ENCODE assay signal across 10 cellular contexts in the genomic region with DNA sequence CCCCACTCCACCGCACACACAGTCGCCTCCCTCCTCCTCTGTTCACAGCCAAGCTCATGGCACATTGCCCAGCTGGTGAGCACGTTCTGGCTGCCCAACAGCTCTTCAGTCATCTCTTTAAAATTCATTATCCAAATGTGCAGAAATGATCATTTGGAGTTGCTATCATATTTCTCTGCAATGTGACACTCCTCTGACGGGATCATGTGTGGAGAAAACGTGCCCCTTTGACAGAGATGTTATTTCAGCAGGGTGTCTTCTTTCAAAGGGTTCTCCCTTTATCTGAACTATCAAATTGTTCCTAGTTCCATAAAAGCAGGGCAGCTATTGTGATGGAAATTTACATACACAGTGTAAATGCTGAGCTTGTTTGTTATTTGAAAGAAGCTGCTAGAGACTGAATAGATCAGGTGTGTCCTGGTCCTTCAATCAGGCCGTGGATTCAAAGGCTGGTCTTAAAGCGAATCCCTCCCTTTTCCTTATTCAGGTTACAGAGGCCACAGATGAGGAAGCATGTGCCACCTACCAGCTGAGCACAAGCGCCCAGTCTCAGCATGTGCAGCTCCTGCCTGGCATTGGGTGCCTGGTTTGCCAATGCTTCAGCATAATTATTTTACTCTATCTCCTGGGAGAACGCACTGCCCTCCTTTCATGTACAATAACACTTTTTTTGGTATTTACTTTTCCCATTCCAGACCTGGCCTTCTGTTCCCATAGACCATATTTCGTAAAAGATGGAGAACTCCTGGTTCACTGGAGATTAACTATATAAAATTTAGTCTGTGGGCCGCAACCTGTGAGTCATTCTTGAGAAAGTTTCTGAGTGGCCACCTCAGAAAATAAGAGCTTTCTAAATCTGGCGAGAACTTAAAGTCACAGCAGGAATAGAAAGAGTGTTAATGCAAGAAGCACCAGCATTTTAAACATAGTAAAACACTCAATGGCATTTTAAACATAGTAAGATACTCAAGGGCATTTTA.
DNase-seq lines count a peak whose midpoint lies in the region; TF ChIP-seq lines count a peak whose summit lies in the region.
"Had no signal": no experiment of that assay in that cellular context is flagged by ENCODE, and none has a peak within 500 bp of the region (broad histone marks: within the 10 kb centered on the region; RNA-seq: fewer than 3 reads in every experiment).

No MANE protein-coding gene starts in this region.

- H3K36me3 ChIP-seq in endodermal cell (ENCODE audit: control insufficient read depth, insufficient read depth, low read length) (no peaks in the 10 kb centered on the region), parathyroid adenoma (ENCODE audit: control insufficient read depth, insufficient read depth, low read length) (no peaks in the 10 kb centered on the region)
- H3K36me3 ChIP-seq: neutrophil had no signal

- 75 to 80% methylated on average over 7 to 12 of the region's 12 CpGs for WGBS in endodermal cell (ENCODE audit: insufficient coverage in 1 of 2, insufficient read length in 1 of 2), 2 experiments

- H3K27ac ChIP-seq in endodermal cell (ENCODE audit: low read depth, low read length): peak overlapping the region; percentile 13
- peak overlapping the region; percentile 29 for H3K27ac ChIP-seq in parathyroid adenoma
- H3K27ac ChIP-seq: neutrophil had no signal

- no peaks in the 10 kb centered on the region for H3K36me3 Mint-ChIP-seq in endodermal cell (ENCODE audit: low read depth)
- no peaks in the 10 kb centered on the region for H3K36me3 Mint-ChIP-seq in activated T-helper 1 cell treated with anti-CD3 and anti-CD28 coated beads, Interleukin-12 subunit alpha, Interleukin-12 subunit beta, Interleukin-2, Interleukin-4 antibody, amounts not matched to agents 30 ng/mL and 10 ng/mL and 1 ng/mL, durations not matched to agents 14 hours and 24 hours and 36 hours (ENCODE audit: low read depth)

- H3K4me2 ChIP-seq in parathyroid adenoma (ENCODE audit: low read length): peak overlapping the region; percentile 36

- H3K9me3 ChIP-seq in endodermal cell (ENCODE audit: control insufficient read depth, low read length) (no peaks in the 10 kb centered on the region), parathyroid adenoma (ENCODE audit: control insufficient read depth, low read length) (no peaks in the 10 kb centered on the region)
- H3K9me3 ChIP-seq: neutrophil had no signal

- H3K4me1 ChIP-seq in endodermal cell (ENCODE audit: control insufficient read depth, insufficient read depth, low read length): peaks cover 4% of the 10 kb centered on the region
- H3K4me1 ChIP-seq in parathyroid adenoma: peaks cover 12% of the 10 kb centered on the region

- DNase-seq in GM03348 (ENCODE audit: low spot score) (peak; percentile 71), NCI-H446 treated with DMSO at 0.1 percent for 48 hours (lab: John Stamatoyannopoulos, UW) (peak; percentile 97), endodermal cell (no peak), CD1c-positive myeloid dendritic cell (ENCODE audit: extremely low spot score) (no peak), islet precursor cell (no peak)
- no peak for DNase-seq in stimulated activated CD4-positive, alpha-beta T cell treated with anti-CD3 and anti-CD28 coated beads, Interleukin-2, amount 100 ng/mL, for 48 hours
- DNase-seq in activated T-helper 1 cell treated with anti-CD3 and anti-CD28 coated beads, Interleukin-12 subunit alpha, Interleukin-12 subunit beta, Interleukin-2, Interleukin-4 antibody, amounts not matched to agents 30 ng/mL and 10 ng/mL and 1 ng/mL, durations not matched to agents 14 hours and 24 hours and 36 hours (ENCODE audit: low spot score): no peak

- intact Hi-C loops in activated T-helper 1 cell treated with anti-CD3 and anti-CD28 coated beads, Interleukin-12 subunit alpha, Interleukin-12 subunit beta, Interleukin-2, Interleukin-4 antibody, amounts not matched to agents 30 ng/mL and 10 ng/mL and 1 ng/mL, durations not matched to agents 14 hours and 24 hours and 36 hours (cut with micrococcal nuclease): no loop called here

- H3K4me3 ChIP-seq in endodermal cell (ENCODE audit: low read length) (no peak overlapping the region), parathyroid adenoma (ENCODE audit: low read depth, low read length) (peak overlapping the region; percentile 6)
- H3K4me3 ChIP-seq: GM12878 had no signal

- H3K4me3 Mint-ChIP-seq in endodermal cell: no peak overlapping the region
- H3K4me3 Mint-ChIP-seq in activated T-helper 1 cell treated with anti-CD3 and anti-CD28 coated beads, Interleukin-12 subunit alpha, Interleukin-12 subunit beta, Interleukin-2, Interleukin-4 antibody, amounts not matched to agents 30 ng/mL and 10 ng/mL and 1 ng/mL, durations not matched to agents 14 hours and 24 hours and 36 hours: no peak overlapping the region

- no peak overlapping the region for H3K9ac ChIP-seq in endodermal cell (ENCODE audit: extremely low read depth, low read length, poor library complexity, severe bottlenecking)
- H3K9ac ChIP-seq in parathyroid adenoma: no peak overlapping the region

- TF ChIP-seq CTCF in endodermal cell (conservative IDR thresholded peaks at IDR 0.05) (no peak), parathyroid adenoma (IDR thresholded peaks at IDR 0.05) (no peak)

- peaks cover 4% of the 10 kb centered on the region for H3K27me3 Mint-ChIP-seq in endodermal cell (ENCODE audit: insufficient read depth)
- H3K27me3 Mint-ChIP-seq in activated T-helper 1 cell treated with anti-CD3 and anti-CD28 coated beads, Interleukin-12 subunit alpha, Interleukin-12 subunit beta, Interleukin-2, Interleukin-4 antibody, amounts not matched to agents 30 ng/mL and 10 ng/mL and 1 ng/mL, durations not matched to agents 14 hours and 24 hours and 36 hours (ENCODE audit: insufficient read depth): no peaks in the 10 kb centered on the region

- peak overlapping the region; percentile 1 for H2AFZ ChIP-seq in parathyroid adenoma

- H3K4me1 Mint-ChIP-seq in endodermal cell: peaks cover 10% of the 10 kb centered on the region
- H3K4me1 Mint-ChIP-seq in activated T-helper 1 cell treated with anti-CD3 and anti-CD28 coated beads, Interleukin-12 subunit alpha, Interleukin-12 subunit beta, Interleukin-2, Interleukin-4 antibody, amounts not matched to agents 30 ng/mL and 10 ng/mL and 1 ng/mL, durations not matched to agents 14 hours and 24 hours and 36 hours (ENCODE audit: low read depth): no peaks in the 10 kb centered on the region

- H3K27ac Mint-ChIP-seq in endodermal cell: no peak overlapping the region
- H3K27ac Mint-ChIP-seq in activated T-helper 1 cell treated with anti-CD3 and anti-CD28 coated beads, Interleukin-12 subunit alpha, Interleukin-12 subunit beta, Interleukin-2, Interleukin-4 antibody, amounts not matched to agents 30 ng/mL and 10 ng/mL and 1 ng/mL, durations not matched to agents 14 hours and 24 hours and 36 hours: no peak overlapping the region

- H3K9me3 Mint-ChIP-seq in endodermal cell: no peaks in the 10 kb centered on the region
- H3K9me3 Mint-ChIP-seq in activated T-helper 1 cell treated with anti-CD3 and anti-CD28 coated beads, Interleukin-12 subunit alpha, Interleukin-12 subunit beta, Interleukin-2, Interleukin-4 antibody, amounts not matched to agents 30 ng/mL and 10 ng/mL and 1 ng/mL, durations not matched to agents 14 hours and 24 hours and 36 hours: no peaks in the 10 kb centered on the region

- H3K79me2 ChIP-seq in parathyroid adenoma: no peaks in the 10 kb centered on the region

- H3K27me3 ChIP-seq in endodermal cell (ENCODE audit: control insufficient read depth, insufficient read depth, low read length, poor library complexity, severe bottlenecking) (no peaks in the 10 kb centered on the region), parathyroid adenoma (ENCODE audit: control insufficient read depth, insufficient read depth, low read length) (no peaks in the 10 kb centered on the region)
- H3K27me3 ChIP-seq: neutrophil had no signal

Comparison
In these comparisons a context has a peak if more than half of its experiments do, and no peak if none do; other contexts are left out.
1. DNase-seq: peak in GM03348 (single experiment) and NCI-H446 treated with DMSO at 0.1 percent for 48 hours (single experiment); none in endodermal cell (single experiment), CD1c-positive myeloid dendritic cell (single experiment), stimulated activated CD4-positive, alpha-beta T cell treated with anti-CD3 and anti-CD28 coated beads, Interleukin-2, amount 100 ng/mL, for 48 hours (0 of 2), activated T-helper 1 cell treated with anti-CD3 and anti-CD28 coated beads, Interleukin-12 subunit alpha, Interleukin-12 subunit beta, Interleukin-2, Interleukin-4 antibody, amounts not matched to agents 30 ng/mL and 10 ng/mL and 1 ng/mL, durations not matched to agents 14 hours and 24 hours and 36 hours (single experiment) and islet precursor cell (single experiment).